9 cellular contexts compared by ENCODE assay signal in the genomic region with DNA sequence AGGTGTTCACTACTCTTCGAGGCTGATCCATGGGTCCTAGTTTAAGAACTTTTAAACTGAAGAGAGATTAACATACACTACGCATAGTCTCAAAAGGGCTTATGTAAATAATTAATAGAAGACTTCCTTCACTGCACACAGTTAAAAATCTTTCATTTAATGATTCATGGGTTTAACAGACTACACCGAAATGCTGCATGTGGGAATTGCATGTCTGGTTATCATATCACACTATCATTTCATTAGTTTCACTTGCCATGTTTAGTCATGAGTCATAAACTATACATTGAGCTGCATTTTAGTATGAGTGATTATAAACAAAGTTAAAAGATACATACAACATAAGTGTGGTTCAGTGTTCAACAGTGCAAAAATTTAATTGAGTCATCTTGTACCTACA. TPM values are rescaled to one million over a fixed set of nuclear protein-coding genes. Genes with fewer than 3 reads are reported as not detected.
DNase-seq lines count a peak whose midpoint lies in the region; ATAC-seq, FAIRE-seq and TF ChIP-seq lines count a peak whose summit lies in the region.
"Had no signal": no experiment of that assay in that cellular context is flagged by ENCODE, and none has a peak within 500 bp of the region (broad histone marks: within the 10 kb centered on the region; RNA-seq: fewer than 3 reads in every experiment).

No MANE protein-coding gene starts in this region.

- H3K4me1 ChIP-seq in hepatocyte (ENCODE audit: insufficient read depth) = no peaks in the 10 kb centered on the region
- no peaks in the 10 kb centered on the region for H3K4me1 ChIP-seq in testis

- no peaks in the 10 kb centered on the region for H3K36me3 ChIP-seq in hepatocyte (replicated peaks; ENCODE audit: insufficient read depth, low read depth)
- H3K36me3 ChIP-seq in H7 (replicated peaks; ENCODE audit: control insufficient read depth, insufficient read depth, low read length) = peaks cover 3% of the 10 kb centered on the region; the same call in 1 of the 2 replicates
- no peaks in the 10 kb centered on the region for H3K36me3 ChIP-seq in testis (ENCODE audit: low read depth, missing control alignments)

- intact Hi-C loops in testis (cut with DNase I; ENCODE audit: low total_unique reads) = no loop called here

- H3K79me2 ChIP-seq in hepatocyte = no peaks in the 10 kb centered on the region

- H3K27me3 ChIP-seq in hepatocyte = no peaks in the 10 kb centered on the region
- no peaks in the 10 kb centered on the region for H3K27me3 ChIP-seq in H7 (ENCODE audit: control insufficient read depth, insufficient read depth, low read length)
- no peaks in the 10 kb centered on the region for H3K27me3 ChIP-seq in testis

- no peak for TF ChIP-seq POLR2A in testis (IDR thresholded peaks at IDR 0.05)

- no peak overlapping the region for H2AFZ ChIP-seq in hepatocyte

- H3K9me3 ChIP-seq in hepatocyte (ENCODE audit: low read depth) (no peaks in the 10 kb centered on the region), testis (no peaks in the 10 kb centered on the region)

- peak; percentile 75 for ATAC-seq in GM21576 (IDR thresholded peaks at IDR 0.05; ENCODE audit: unreplicated experiment)
- peak; percentile 91 for ATAC-seq in HG03457 (IDR thresholded peaks at IDR 0.05; ENCODE audit: unreplicated experiment)

- no peaks in the 10 kb centered on the region for H3K9me2 ChIP-seq in hepatocyte (replicated peaks; ENCODE audit: insufficient read depth)

- no peaks in the 10 kb centered on the region for H4K20me1 ChIP-seq in hepatocyte (ENCODE audit: insufficient read depth, poor library complexity, severe bottlenecking)

- H3K4me2 ChIP-seq in hepatocyte = no peak overlapping the region

- DNase-seq in GM18507 (ENCODE audit: extremely low spot score, insufficient read length, low read depth) (peak; percentile 3), hepatocyte (ENCODE audit: low spot score) (no peak), middle frontal gyrus (ENCODE audit: extremely low spot score, low spot score) (no peak), H7 (no peak), testis (no peak), NCI-H2227 treated with DMSO at 0.1 percent for 48 hours (lab: John Stamatoyannopoulos, UW) (no peak)
- DNase-seq: amygdala had no signal

- H3K4me3 ChIP-seq in hepatocyte (no peak overlapping the region), H7 (ENCODE audit: insufficient read depth, low read depth, low read length) (no peak overlapping the region), testis (no peak overlapping the region)

- 72% methylated on average over 3 of the region's 3 CpGs for WGBS in hepatocyte (ENCODE audit: low lambda C conversion rate, missing lambda C conversion rate)
- 92 to 98% methylated on average over 3 of the region's 3 CpGs for WGBS in testis, 2 donors

- FAIRE-seq in GM18507 (lab: Jason Lieb, UNC) = peak; percentile 92

- H3K27ac ChIP-seq in hepatocyte (peak overlapping the region; percentile 4), testis (no peak overlapping the region)

- no peak for TF ChIP-seq CTCF in hepatocyte (IDR thresholded peaks at IDR 0.05; ENCODE audit: poor library complexity)
- no peak for TF ChIP-seq CTCF in testis (IDR thresholded peaks at IDR 0.05)

RNA-seq across cellular contexts. Expression of a gene that starts 31.2 kb away (rescaled TPM):
- total RNA-seq in hepatocyte (385 and 460 TPM in 2 replicates), testis (100 to 1,000 TPM in 1 of 2 donors, 10 to 100 TPM in 1; 77.7 to 130 TPM)
- polyA plus RNA-seq in hepatocyte (78.8 and 78.9 TPM in 2 replicates), testis (ENCODE audit: insufficient read depth, low read depth, low replicate concordance) (22.8 TPM)
- total RNA-seq in H7 (2014; rRNA removed; shearing (Covaris generic)) = 94.0 and 99.7 TPM in 2 replicates
